In genomic region chr1:212012034-212012740, GRCh38 we compare ENCODE assay signal across 2 cellular contexts.
TF ChIP-seq lines count a peak whose summit lies in the region.

No MANE protein-coding gene starts in this region.

TF ChIP-seq in HEK293, 187 proteins besides CTCF, POLR2A, EP300 and RAD21 (continued from another document and continues in another):
- TF ChIP-seq ZBTB6 (tag by site-specific recombination; IDR thresholded peaks at IDR 0.05), result no peak
- TF ChIP-seq ZBTB49 (tag by site-specific recombination; IDR thresholded peaks at IDR 0.05; ENCODE audit: low read depth), result no peak
- TF ChIP-seq ZNF202 (tag by site-specific recombination; IDR thresholded peaks at IDR 0.05; ENCODE audit: borderline replicate concordance), result no peak
- TF ChIP-seq SALL2 (tag by site-specific recombination; IDR thresholded peaks at IDR 0.05; ENCODE audit: borderline replicate concordance), result no peak
- no peak for TF ChIP-seq ZNF140 (tag by site-specific recombination; IDR thresholded peaks at IDR 0.05)
- no peak for TF ChIP-seq ZBTB8A (tag by site-specific recombination; IDR thresholded peaks at IDR 0.05)
- 0 out of 2 replicates have a peak, but pooled peaks have one; percentile 16 for TF ChIP-seq ZSCAN30 (tag by site-specific recombination; IDR thresholded peaks at IDR 0.05)
- TF ChIP-seq ZNF654 (tag by site-specific recombination; IDR thresholded peaks at IDR 0.05; ENCODE audit: low read depth), result peak; percentile 82
- no peak for TF ChIP-seq ATF2 (tag by site-specific recombination; IDR thresholded peaks at IDR 0.05; ENCODE audit: low read depth)
- no peak for TF ChIP-seq HOXC10 (CRISPR knock-in tag; IDR thresholded peaks at IDR 0.05)
- no peak for TF ChIP-seq ZNF174 (tag by site-specific recombination; IDR thresholded peaks at IDR 0.05)
- TF ChIP-seq GLIS1 (tag by site-specific recombination; IDR thresholded peaks at IDR 0.05), result peak; percentile 64
- TF ChIP-seq ZSCAN23 (tag by site-specific recombination; IDR thresholded peaks at IDR 0.05), result no peak
- no peak for TF ChIP-seq OVOL3 (tag by site-specific recombination; IDR thresholded peaks at IDR 0.05)
- no peak for TF ChIP-seq ZNF544 (tag by site-specific recombination; IDR thresholded peaks at IDR 0.05)
- TF ChIP-seq ZNF16 (tag by site-specific recombination; IDR thresholded peaks at IDR 0.05; ENCODE audit: low read depth), result no peak
- TF ChIP-seq ZNF514 (tag by site-specific recombination; IDR thresholded peaks at IDR 0.05), result no peak
- TF ChIP-seq KLF1 (tag by site-specific recombination; IDR thresholded peaks at IDR 0.05), result no peak
- TF ChIP-seq HOXD13 (CRISPR knock-in tag; IDR thresholded peaks at IDR 0.05; ENCODE audit: borderline replicate concordance), result no peak
- TF ChIP-seq ZNF660 (tag by site-specific recombination; IDR thresholded peaks at IDR 0.05), result peak; percentile 74; the same call in 1 of the 2 replicates
- TF ChIP-seq ZNF2 (tag by site-specific recombination; IDR thresholded peaks at IDR 0.05), result no peak
- TF ChIP-seq ZNF561 (tag by site-specific recombination; IDR thresholded peaks at IDR 0.05; ENCODE audit: borderline replicate concordance), result 0 out of 2 replicates have a peak, but pooled peaks have one; percentile 46
- TF ChIP-seq PRDM10 (tag by site-specific recombination; IDR thresholded peaks at IDR 0.05), result no peak
- 0 out of 2 replicates have a peak, but pooled peaks have one; percentile 34 for TF ChIP-seq ZXDB (tag by site-specific recombination; IDR thresholded peaks at IDR 0.05)
- TF ChIP-seq ZFP3 (tag by site-specific recombination; IDR thresholded peaks at IDR 0.05; ENCODE audit: low read depth), result no peak

TF ChIP-seq in GM12878, 131 proteins besides CTCF, POLR2A, EP300 and RAD21 (continued from another document and continues in another):
- no peak for TF ChIP-seq ELK1 (IDR thresholded peaks at IDR 0.05; ENCODE audit: low read depth, low read length)
- TF ChIP-seq KAT2A (conservative IDR thresholded peaks at IDR 0.05; ENCODE audit: control insufficient read depth, low read depth, low read length), result no peak
- no peak for TF ChIP-seq EZH2 (IDR thresholded peaks at IDR 0.05; ENCODE audit: borderline replicate concordance, control insufficient read depth, low read depth, low read length)
- no peak for TF ChIP-seq USF2 (IDR thresholded peaks at IDR 0.05; ENCODE audit: borderline replicate concordance, low read depth, low read length)
- TF ChIP-seq MTA3 (IDR thresholded peaks at IDR 0.05; ENCODE audit: borderline replicate concordance, low read length), result no peak
- TF ChIP-seq TCF3 (IDR thresholded peaks at IDR 0.05; ENCODE audit: borderline replicate concordance, insufficient read depth, low read depth, low read length), result 0 out of 2 replicates have a peak, but pooled peaks have one; percentile 53
- no peak for TF ChIP-seq RAD51 (IDR thresholded peaks at IDR 0.05)
- no peak for TF ChIP-seq CEBPB (IDR thresholded peaks at IDR 0.05; ENCODE audit: borderline replicate concordance in 1 of 2, low read depth in 2 of 2, low read length in 2 of 2)
- no peak for TF ChIP-seq CHD4 (IDR thresholded peaks at IDR 0.05)
- TF ChIP-seq SREBF1 (IDR thresholded peaks at IDR 0.05; ENCODE audit: low read length), result no peak
- TF ChIP-seq CREB1 (IDR thresholded peaks at IDR 0.05; ENCODE audit: low read depth), result no peak
- TF ChIP-seq SMARCA5 (IDR thresholded peaks at IDR 0.05), result peak; percentile 60; the same call in 1 of the 2 replicates
- TF ChIP-seq WRNIP1 (IDR thresholded peaks at IDR 0.05; ENCODE audit: borderline replicate concordance, low read depth, low read length), result no peak
- TF ChIP-seq REST (IDR thresholded peaks at IDR 0.05; ENCODE audit: low read depth, low read length), result no peak
- TF ChIP-seq HSF1 (IDR thresholded peaks at IDR 0.05; ENCODE audit: low read depth, low read length), result no peak
- peak; percentile 27 for TF ChIP-seq SP1 (IDR thresholded peaks at IDR 0.05; ENCODE audit: low read depth, low read length)
- TF ChIP-seq USF1 (IDR thresholded peaks at IDR 0.05; ENCODE audit: borderline replicate concordance, extremely low read length, insufficient read depth, low read depth, low read length), result no peak
- TF ChIP-seq ZBTB33 (IDR thresholded peaks at IDR 0.05), result no peak
- peak; percentile 76 for TF ChIP-seq RUNX3 (IDR thresholded peaks at IDR 0.05; ENCODE audit: low read length)
- peak; percentile 83 for TF ChIP-seq YY1 (IDR thresholded peaks at IDR 0.05; ENCODE audit: low read depth, low read length)
- no peak for TF ChIP-seq SMAD5 (IDR thresholded peaks at IDR 0.05; ENCODE audit: low read depth)
- TF ChIP-seq RELB (IDR thresholded peaks at IDR 0.05; ENCODE audit: low read depth), result no peak
- no peak for TF ChIP-seq EGR1 (IDR thresholded peaks at IDR 0.05; ENCODE audit: borderline replicate concordance in 1 of 2, low read depth in 2 of 2, low read length in 2 of 2)
- no peak for TF ChIP-seq ATF2 (IDR thresholded peaks at IDR 0.05; ENCODE audit: low read length)
- TF ChIP-seq NBN (IDR thresholded peaks at IDR 0.05), result no peak
- TF ChIP-seq E2F4 (IDR thresholded peaks at IDR 0.05; ENCODE audit: low read depth, low read length), result no peak
- no peak for TF ChIP-seq ZNF384 (IDR thresholded peaks at IDR 0.05; ENCODE audit: borderline replicate concordance, low read depth, low read length)
- no peak for TF ChIP-seq PAX8 (IDR thresholded peaks at IDR 0.05)
- TF ChIP-seq FOXM1 (IDR thresholded peaks at IDR 0.05; ENCODE audit: low read depth, low read length), result 0 out of 2 replicates have a peak, but pooled peaks have one; percentile 49
- TF ChIP-seq NR2C1 (IDR thresholded peaks at IDR 0.05), result no peak
- TF ChIP-seq SUZ12 (IDR thresholded peaks at IDR 0.05; ENCODE audit: unreplicated experiment), result no peak
- peak; percentile 69 for TF ChIP-seq PAX5 (IDR thresholded peaks at IDR 0.05; ENCODE audit: borderline replicate concordance, low read depth, low read length)
- TF ChIP-seq ATF7 (IDR thresholded peaks at IDR 0.05; ENCODE audit: low read depth), result no peak
- no peak for TF ChIP-seq NRF1 (conservative IDR thresholded peaks at IDR 0.05; ENCODE audit: low read depth, low read length)
- TF ChIP-seq BACH1 (IDR thresholded peaks at IDR 0.05; ENCODE audit: borderline replicate concordance), result no peak
